In genomic region chr19:1437609-1438008, GRCh38 we compare ENCODE assay signal across 8 cellular contexts. TPM values are rescaled to one million over a fixed set of nuclear protein-coding genes. Genes with fewer than 3 reads are reported as not detected.
DNase-seq lines count a peak whose midpoint lies in the region; ATAC-seq and TF ChIP-seq lines count a peak whose summit lies in the region.

No MANE protein-coding gene starts in this region.

- intact Hi-C loops in OCI-LY7 (cut with micrococcal nuclease; ENCODE audit: unreplicated experiment) (loop anchor here (1.0 to 5.0 kb wide), 2 partner anchors 30 to 160 kb away; partner anchors contain the start of genes DAZAP1 and FAM174C), psoas muscle (cut with DNase I) (no loop called here)

- no peak for TF ChIP-seq CTCF in GM12865 (IDR thresholded peaks at IDR 0.05; ENCODE audit: insufficient read depth, low read depth, low read length, missing control alignments)
- TF ChIP-seq CTCF in OCI-LY7 (conservative IDR thresholded peaks at IDR 0.05; ENCODE audit: low read length) = no peak
- no peak for TF ChIP-seq CTCF in endodermal cell (conservative IDR thresholded peaks at IDR 0.05)
- no peak for TF ChIP-seq CTCF in psoas muscle (IDR thresholded peaks at IDR 0.05)

- peaks cover 34% of the 10 kb centered on the region for H3K79me2 ChIP-seq in OCI-LY7 (ENCODE audit: insufficient read depth, low read depth, low read length)

- H2AFZ ChIP-seq in OCI-LY7 (ENCODE audit: low read length) = peak overlapping the region; percentile 54; the same call in 1 of the 2 replicates

- CTCF ChIA-PET in OCI-LY7 (lab: Charles Lee; ENCODE audit: unreplicated experiment) = no interaction called here

- H3K36me3 Mint-ChIP-seq in endodermal cell (ENCODE audit: low read depth) = peaks cover 48% of the 10 kb centered on the region

- no TSS peak for BruUV-seq in OCI-LY7 (replicated peaks; lab: Mats Ljungman, UMichigan)

- peaks cover 27% of the 10 kb centered on the region for H3K4me1 ChIP-seq in OCI-LY7 (ENCODE audit: insufficient read depth, low read length, poor library complexity, severe bottlenecking)
- H3K4me1 ChIP-seq in endodermal cell (ENCODE audit: control insufficient read depth, insufficient read depth, low read length) = no peaks in the 10 kb centered on the region
- H3K4me1 ChIP-seq in psoas muscle = peaks cover 36% of the 10 kb centered on the region

- DNase-seq in GM12865 (ENCODE audit: low read depth) (no peak), OCI-LY7 (ENCODE audit: low spot score) (no peak), endodermal cell (no peak), psoas muscle (no peak), SIG-M5 treated with dmso at 0.1 percent for 504 hours (lab: John Stamatoyannopoulos, UW; ENCODE audit: unreplicated experiment) (no peak), cerebellum (ENCODE audit: low spot score) (no peak)
- DNase-seq in activated CD4-positive, CD25-positive, alpha-beta regulatory T cell treated with anti-CD3 and anti-CD28 coated beads, Interleukin-2, amount 50 U/mL, for 72 hours = no peak

- 91 to 97% methylated on average over 5 to 7 of the region's 8 CpGs for WGBS in endodermal cell (ENCODE audit: insufficient coverage in 1 of 2, insufficient read length in 1 of 2), 2 experiments
- WGBS in psoas muscle, 3 donors = 44 to 53% (median 51%) methylated on average over 8 of the region's 8 CpGs

- H3K9me3 Mint-ChIP-seq in endodermal cell = no peaks in the 10 kb centered on the region

- peak overlapping the region; percentile 60 for H3K4me3 ChIP-seq in GM12865 (ENCODE audit: low read depth, low read length)
- H3K4me3 ChIP-seq in OCI-LY7 (ENCODE audit: low read depth, low read length, poor library complexity, severe bottlenecking) = peak overlapping the region; percentile 96
- H3K4me3 ChIP-seq in endodermal cell (ENCODE audit: low read length) = peak overlapping the region; percentile 92
- H3K4me3 ChIP-seq in psoas muscle = peak overlapping the region; percentile 99

- H3K36me3 ChIP-seq in OCI-LY7 (ENCODE audit: insufficient read depth, low read length) (peaks cover 76% of the 10 kb centered on the region), endodermal cell (ENCODE audit: control insufficient read depth, insufficient read depth, low read length) (peaks cover 48% of the 10 kb centered on the region), psoas muscle (ENCODE audit: insufficient read depth in 1 of 2, low read depth in 1 of 2) (peaks cover 20 to 65% of the 10 kb centered on the region in 2 donors)

- H3K27me3 Mint-ChIP-seq in endodermal cell (ENCODE audit: insufficient read depth) = no peaks in the 10 kb centered on the region

- peaks cover 18% of the 10 kb centered on the region for H4K20me1 ChIP-seq in OCI-LY7 (ENCODE audit: insufficient read depth, low read length)

- H3K27ac Mint-ChIP-seq in endodermal cell = peak overlapping the region; percentile 99

- peak overlapping the region; percentile 95 for H3K4me3 Mint-ChIP-seq in endodermal cell

- no peak for ATAC-seq in psoas muscle
- ATAC-seq in GM19455 (IDR thresholded peaks at IDR 0.05; ENCODE audit: unreplicated experiment) = no peak

- POLR2A ChIA-PET in OCI-LY7 (lab: Charles Lee) = no interaction called here

- H3K4me2 ChIP-seq in OCI-LY7 (ENCODE audit: low read length) = peak overlapping the region; percentile 56

- no peak overlapping the region for H3K9ac ChIP-seq in endodermal cell (ENCODE audit: extremely low read depth, low read length, poor library complexity, severe bottlenecking)

- peaks cover 8% of the 10 kb centered on the region for H3K4me1 Mint-ChIP-seq in endodermal cell

- H3K27ac ChIP-seq in OCI-LY7 (ENCODE audit: low read depth, low read length, poor library complexity, severe bottlenecking) (peak overlapping the region; percentile 61), endodermal cell (ENCODE audit: low read depth, low read length) (no peak overlapping the region), psoas muscle (peak overlapping the region; percentile 91)

- H3K9me3 ChIP-seq in OCI-LY7 (ENCODE audit: low read length) (no peaks in the 10 kb centered on the region), endodermal cell (ENCODE audit: control insufficient read depth, low read length) (no peaks in the 10 kb centered on the region), psoas muscle (no peaks in the 10 kb centered on the region)

- no peaks in the 10 kb centered on the region for H3K27me3 ChIP-seq in endodermal cell (ENCODE audit: control insufficient read depth, insufficient read depth, low read length, poor library complexity, severe bottlenecking)
- H3K27me3 ChIP-seq in psoas muscle (ENCODE audit: insufficient read depth in 3 of 3, low read length in 2 of 3) = no peaks in the 10 kb centered on the region

- no peaks in the 10 kb centered on the region for H3K9me2 ChIP-seq in OCI-LY7 (ENCODE audit: insufficient read depth, low read length)

RNA-seq across cellular contexts. Expression of gene RPS15, which starts 0.6 kb away (rescaled TPM):
- 2,068 and 2,241 TPM in 2 replicates for total RNA-seq in OCI-LY7 (2014; rRNA removed; shearing (Covaris generic))
- total RNA-seq in OCI-LY7 (2022) (1,654 and 1,860 TPM in 2 replicates), endodermal cell (1,000 to 10,000 TPM; 1,298 to 1,321 TPM), psoas muscle (100 to 1,000 TPM; 697 to 992 (median 943) TPM), cerebellum (280 TPM)
- 2,005 TPM for polyA plus RNA-seq in endodermal cell (2013, experiment 1 of 2)
- 1,939 TPM for polyA plus RNA-seq in endodermal cell (2013, experiment 2 of 2)
- polyA plus RNA-seq in psoas muscle = 1,000 to 10,000 TPM; 2,739 to 4,077 (median 3,158) TPM

RNA-seq across cellular contexts. Expression of gene APC2, which starts 12.3 kb away (rescaled TPM):
- 0.23 and 0.57 TPM in 2 replicates for total RNA-seq in OCI-LY7 (2014; rRNA removed; shearing (Covaris generic))
- total RNA-seq in OCI-LY7 (2022) (2.4 and 5.5 TPM in 2 replicates), endodermal cell (under 1 TPM; 0.38 to 0.57 TPM), psoas muscle (under 1 TPM; 0.04 to 0.06 (median 0.05) TPM), cerebellum (137 TPM)
- 23.2 TPM for polyA plus RNA-seq in endodermal cell (2013, experiment 1 of 2)
- polyA plus RNA-seq in endodermal cell (2013, experiment 2 of 2) = 22.1 TPM
- polyA plus RNA-seq in psoas muscle = under 1 TPM in 2 of 3 donors, not detected in 1; 0.01 to 0.03 TPM

RNA-seq across cellular contexts. Expression of gene DAZAP1, which starts 30.2 kb away (rescaled TPM):
- 170 and 210 TPM in 2 replicates for total RNA-seq in OCI-LY7 (2014; rRNA removed; shearing (Covaris generic))
- total RNA-seq in OCI-LY7 (2022) (373 and 383 TPM in 2 replicates), endodermal cell (100 to 1,000 TPM; 154 to 179 TPM), psoas muscle (100 to 1,000 TPM in 1 of 4 donors, 10 to 100 TPM in 3; 59.9 to 122 (median 86.9) TPM), cerebellum (26.9 TPM)
- polyA plus RNA-seq in endodermal cell (2013, experiment 1 of 2) = 94.3 TPM
- polyA plus RNA-seq in endodermal cell (2013, experiment 2 of 2) = 85.7 TPM
- polyA plus RNA-seq in psoas muscle = 100 to 1,000 TPM in 1 of 3 donors, 10 to 100 TPM in 2; 68.9 to 103 (median 94.1) TPM

RNA-seq across cellular contexts. Expression of gene GAMT, which starts 36.3 kb away (rescaled TPM):
- total RNA-seq in OCI-LY7 (2014; rRNA removed; shearing (Covaris generic)) = 9.7 and 14.4 TPM in 2 replicates
- total RNA-seq in OCI-LY7 (2022) = 17.6 and 27.5 TPM in 2 replicates
- 10 to 100 TPM; 38.4 to 49.6 TPM for total RNA-seq in endodermal cell
- 35.0 TPM for polyA plus RNA-seq in endodermal cell (2013, experiment 1 of 2)
- 29.8 TPM for polyA plus RNA-seq in endodermal cell (2013, experiment 2 of 2)
- 100 to 1,000 TPM; 227 to 339 (median 232) TPM for total RNA-seq in psoas muscle
- 100 to 1,000 TPM; 162 to 464 (median 351) TPM for polyA plus RNA-seq in psoas muscle
- total RNA-seq in cerebellum = 10.3 TPM

RNA-seq across cellular contexts. Expression of gene C19orf25, which starts 41.4 kb away (rescaled TPM):
- 27.1 and 45.6 TPM in 2 replicates for total RNA-seq in OCI-LY7 (2014; rRNA removed; shearing (Covaris generic))
- total RNA-seq in OCI-LY7 (2022) = 54.6 and 58.6 TPM in 2 replicates
- 10 to 100 TPM; 40.0 to 51.1 TPM for total RNA-seq in endodermal cell
- 29.8 TPM for polyA plus RNA-seq in endodermal cell (2013, experiment 1 of 2)
- polyA plus RNA-seq in endodermal cell (2013, experiment 2 of 2) = 25.4 TPM
- total RNA-seq in psoas muscle = 10 to 100 TPM in 3 of 4 donors, 1 to 10 TPM in 1; 8.1 to 20.1 (median 14.7) TPM
- polyA plus RNA-seq in psoas muscle = 10 to 100 TPM; 19.9 to 45.0 (median 30.4) TPM
- total RNA-seq in cerebellum = 15.3 TPM

Comparison
In these comparisons a context has a peak if more than half of its experiments do, and no peak if none do; other contexts are left out.
1. RNA of gene APC2, which starts 12.3 kb away (total RNA-seq): 137 TPM in cerebellum (single experiment); 0.23 to 5.5 TPM in OCI-LY7, 0.38 to 0.57 TPM in endodermal cell and 0.04 to 0.06 TPM in psoas muscle; every median in the first group is over 10 times any median in the second.
2. Peak in every context shown above with its lines, with median percentiles within 50 percentile points of each other: H3K4me3 ChIP-seq.